In genomic region chr19:34215006-34215665, GRCh38 we compare ENCODE assay signal across 18 cellular contexts. TPM values are rescaled to one million over a fixed set of nuclear protein-coding genes. Genes with fewer than 3 reads are reported as not detected.
DNase-seq lines count a peak whose midpoint lies in the region; ATAC-seq and TF ChIP-seq lines count a peak whose summit lies in the region.
"Had no signal": no experiment of that assay in that cellular context is flagged by ENCODE, and none has a peak within 500 bp of the region (broad histone marks: within the 10 kb centered on the region; RNA-seq: fewer than 3 reads in every experiment).

No MANE protein-coding gene starts in this region.

- 98% methylated on average over 3 of the region's 3 CpGs for WGBS in SK-N-SH (ENCODE audit: low lambda C conversion rate)

- ATAC-seq in CD4-positive, alpha-beta T cell (ENCODE audit: poor library complexity) = no peak

- H3K27me3 Mint-ChIP-seq in CD4-positive, alpha-beta T cell = no peaks in the 10 kb centered on the region
- no peaks in the 10 kb centered on the region for H3K27me3 Mint-ChIP-seq in glutamatergic neuron (ENCODE audit: unreplicated experiment)
- H3K27me3 Mint-ChIP-seq: IgD-negative memory B cell had no signal

- no peaks in the 10 kb centered on the region for H3K9me3 Mint-ChIP-seq in CD4-positive, alpha-beta T cell
- no peaks in the 10 kb centered on the region for H3K9me3 Mint-ChIP-seq in glutamatergic neuron (ENCODE audit: unreplicated experiment)
- H3K9me3 Mint-ChIP-seq: IgD-negative memory B cell had no signal

- no peak overlapping the region for H3K4me3 ChIP-seq in SK-N-SH (ENCODE audit: low read depth in 2 of 2, low read length in 1 of 2)
- H3K4me3 ChIP-seq: BLaER1 had no signal

- H3K27ac ChIP-seq in CD4-positive, alpha-beta T cell (ENCODE audit: low read depth, low read length) = no peak overlapping the region
- no peak overlapping the region for H3K27ac ChIP-seq in SK-N-SH (ENCODE audit: low read depth in 2 of 2, low read length in 1 of 2)
- H3K27ac ChIP-seq: 22Rv1, BLaER1, HL-60 had no signal

- peaks cover 27% of the 10 kb centered on the region for H3F3A ChIP-seq in SK-N-SH (replicated peaks; ENCODE audit: insufficient read depth)

- intact Hi-C loops in CD4-positive, alpha-beta T cell (cut with DNase I, micrococcal nuclease) = loop anchor here (5.0 kb wide), 5 partner anchors 37 to 102 kb away; partner anchors contain the start of gene GARRE1 (in 1 of the 2)

- H3K9me2 ChIP-seq in SK-N-SH = no peaks in the 10 kb centered on the region

- H3K27ac Mint-ChIP-seq in CD4-positive, alpha-beta T cell = peak overlapping the region; percentile 71
- peak overlapping the region; percentile 48 for H3K27ac Mint-ChIP-seq in glutamatergic neuron (ENCODE audit: unreplicated experiment)
- H3K27ac Mint-ChIP-seq: IgD-negative memory B cell had no signal

- TF ChIP-seq CTCF in CD4-positive, alpha-beta T cell (IDR thresholded peaks at IDR 0.05) = no peak
- TF ChIP-seq CTCF in glutamatergic neuron (IDR thresholded peaks at IDR 0.05; ENCODE audit: partially characterized antibody, unreplicated experiment) (no peak), SK-N-SH (IDR thresholded peaks at IDR 0.05) (no peak)

- no peak overlapping the region for H3K4me3 Mint-ChIP-seq in CD4-positive, alpha-beta T cell
- no peak overlapping the region for H3K4me3 Mint-ChIP-seq in glutamatergic neuron (ENCODE audit: unreplicated experiment)

- POLR2A ChIA-PET in CD4-positive, alpha-beta T cell (lab: Charles Lee) = no interaction called here
- POLR2A ChIA-PET in SK-N-SH (lab: Yijun Ruan, JAX) = no interaction called here

- H2AFZ ChIP-seq in SK-N-SH (ENCODE audit: low read depth) = no peak overlapping the region

- peaks cover 72% of the 10 kb centered on the region for H3K36me3 Mint-ChIP-seq in CD4-positive, alpha-beta T cell (ENCODE audit: low read depth)
- H3K36me3 Mint-ChIP-seq in glutamatergic neuron (ENCODE audit: unreplicated experiment) = no peaks in the 10 kb centered on the region

- H4K20me1 ChIP-seq in SK-N-SH (ENCODE audit: insufficient read depth) = peaks cover 77% of the 10 kb centered on the region

- no peak overlapping the region for H3K9ac ChIP-seq in SK-N-SH
- H3K9ac ChIP-seq: BLaER1 had no signal

- DNase-seq in NCI-H82 (lab: John Stamatoyannopoulos, UW) (peak; percentile 30), NCI-H82 treated with DMSO at 0.1 percent for 48 hours (lab: John Stamatoyannopoulos, UW; ENCODE audit: unreplicated experiment) (no peak), NCI-H2171 (lab: John Stamatoyannopoulos, UW) (peak; percentile 72), glutamatergic neuron (no peak), HK-2 (ENCODE audit: unreplicated experiment) (no peak), SK-N-SH (no peak), NCI-H1436 treated with DMSO at 0.1 percent for 48 hours (lab: John Stamatoyannopoulos, UW) (no peak)
- no peak for DNase-seq in CD4-positive, alpha-beta T cell
- DNase-seq: COR-L47, NCI-H1105 treated with DMSO at 0.1 percent for 48 hours, NCI-H187, NCI-H526 treated with DMSO at 0.1 percent for 48 hours, RPMI8226, SIG-M5 had no signal

- CTCF ChIA-PET in CD4-positive, alpha-beta T cell (lab: Charles Lee) = interaction anchor here (0.7 kb wide), 1 partner anchor 31 kb away, joined by 3 read pairs; no protein-coding TSS in a partner anchor
- CTCF ChIA-PET in SK-N-SH (lab: Yijun Ruan, JAX) = interaction anchor here (0.7 to 1.6 kb wide), 2 partner anchors 16 to 437 kb away, joined by 3 to 4 read pairs; no protein-coding TSS in a partner anchor

- peaks cover 44% of the 10 kb centered on the region for H3K4me1 Mint-ChIP-seq in CD4-positive, alpha-beta T cell (ENCODE audit: low read depth)
- peaks cover 5% of the 10 kb centered on the region for H3K4me1 Mint-ChIP-seq in glutamatergic neuron (ENCODE audit: low read depth, unreplicated experiment)

- no peak for TF ChIP-seq EP300 in SK-N-SH (IDR thresholded peaks at IDR 0.05; ENCODE audit: borderline replicate concordance in 1 of 2, low read depth in 1 of 2, low read length in 1 of 2)

- H3K79me2 ChIP-seq in SK-N-SH (ENCODE audit: insufficient read depth) = peaks cover 28% of the 10 kb centered on the region

- peaks cover 6 to 17% of the 10 kb centered on the region in 2 experiments for H3K4me1 ChIP-seq in SK-N-SH (ENCODE audit: control insufficient read depth in 1 of 2, insufficient read depth in 2 of 2, low read depth in 1 of 2, low read length in 1 of 2)

- peaks cover 30 to 49% of the 10 kb centered on the region in 2 experiments for H3K36me3 ChIP-seq in SK-N-SH (replicated peaks in 1 of 2; ENCODE audit: control insufficient read depth in 1 of 2, insufficient read depth in 2 of 2, low read length in 1 of 2)

- no peak overlapping the region for H3K4me2 ChIP-seq in SK-N-SH
- H3K4me2 ChIP-seq: BLaER1 had no signal

- H3K27me3 ChIP-seq in CD4-positive, alpha-beta T cell (ENCODE audit: control insufficient read depth, insufficient read depth, low read length) = no peaks in the 10 kb centered on the region
- no peaks in the 10 kb centered on the region for H3K27me3 ChIP-seq in SK-N-SH (ENCODE audit: insufficient read depth)
- H3K27me3 ChIP-seq: BLaER1 had no signal

- TF ChIP-seq RAD21 in SK-N-SH (IDR thresholded peaks at IDR 0.05; ENCODE audit: low read length) = no peak

- H3K9me3 ChIP-seq in CD4-positive, alpha-beta T cell (ENCODE audit: control insufficient read depth, low read length) = no peaks in the 10 kb centered on the region
- H3K9me3 ChIP-seq in SK-N-SH = no peaks in the 10 kb centered on the region
- H3K9me3 ChIP-seq: BLaER1 had no signal

TF ChIP-seq in SK-N-SH, 30 proteins besides CTCF, POLR2A, EP300 and RAD21:
- no peak for TF ChIP-seq NRF1 (IDR thresholded peaks at IDR 0.05; ENCODE audit: low read depth, low read length)
- no peak for TF ChIP-seq JUND (IDR thresholded peaks at IDR 0.05)

RNA-seq across cellular contexts. Expression of gene GARRE1, which starts 39.2 kb away (rescaled TPM):
- total RNA-seq in CD4-positive, alpha-beta T cell = 10 to 100 TPM; 69.7 to 72.0 TPM
- 34.4 TPM for total RNA-seq in glutamatergic neuron (ENCODE audit: unreplicated experiment)
- polyA plus RNA-seq in SK-N-SH (2012; rRNA removed) = 9.7 and 10.9 TPM in 2 replicates
- polyA plus RNA-seq in SK-N-SH (2012; cell fraction: cytosol; rRNA removed) = 6.3 and 7.8 TPM in 2 replicates
- 13.0 and 15.5 TPM in 2 replicates for polyA plus RNA-seq in SK-N-SH (2012; cell fraction: nucleus; rRNA removed)

RNA-seq across cellular contexts. Expression of gene LSM14A, which starts 42.8 kb away (rescaled TPM):
- total RNA-seq in CD4-positive, alpha-beta T cell = 100 to 1,000 TPM; 210 to 217 TPM
- total RNA-seq in glutamatergic neuron (ENCODE audit: unreplicated experiment) = 89.5 TPM
- 79.0 and 87.7 TPM in 2 replicates for polyA plus RNA-seq in SK-N-SH (2012; rRNA removed)
- 85.1 and 96.5 TPM in 2 replicates for polyA plus RNA-seq in SK-N-SH (2012; cell fraction: cytosol; rRNA removed)
- polyA plus RNA-seq in SK-N-SH (2012; cell fraction: nucleus; rRNA removed) = 44.3 and 50.3 TPM in 2 replicates

Comparison
In these comparisons a context has a peak if more than half of its experiments do, and no peak if none do; other contexts are left out.
1. DNase-seq: peak in NCI-H82 (single experiment) and NCI-H2171 (single experiment); none in NCI-H82 treated with DMSO at 0.1 percent for 48 hours (single experiment), CD4-positive, alpha-beta T cell (0 of 10), glutamatergic neuron (single experiment), HK-2 (single experiment), SK-N-SH (single experiment) and NCI-H1436 treated with DMSO at 0.1 percent for 48 hours (single experiment).